ENCODE assay signal across 20 cellular contexts in the genomic region with DNA sequence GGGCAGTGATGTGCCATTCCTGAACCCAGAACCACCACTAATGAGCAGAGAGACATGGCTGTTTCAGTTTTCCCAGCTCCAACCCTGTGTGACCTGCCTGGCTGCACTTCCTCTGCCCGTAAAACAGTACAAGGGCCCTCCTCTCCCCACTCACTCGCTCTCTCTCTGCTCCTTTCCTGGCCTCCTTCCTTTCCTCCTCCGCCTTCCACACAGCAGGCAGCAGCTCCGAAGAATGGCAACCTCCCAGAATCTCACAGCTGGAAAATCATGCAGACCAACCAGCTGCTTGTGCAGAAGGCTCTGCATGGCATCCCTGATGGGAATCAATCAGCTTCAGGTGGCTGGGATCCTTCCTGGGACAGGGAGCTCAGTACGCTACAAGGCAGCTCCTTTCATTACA. TPM values are rescaled to one million over a fixed set of nuclear protein-coding genes. Genes with fewer than 3 reads are reported as not detected.
DNase-seq lines count a peak whose midpoint lies in the region; ATAC-seq, FAIRE-seq and TF ChIP-seq lines count a peak whose summit lies in the region.
"Had no signal": no experiment of that assay in that cellular context is flagged by ENCODE, and none has a peak within 500 bp of the region (broad histone marks: within the 10 kb centered on the region; RNA-seq: fewer than 3 reads in every experiment).

No MANE protein-coding gene starts in this region.

- H2BK5ac ChIP-seq in mesenchymal stem cell (ENCODE audit: low read depth, low read length, poor library complexity, severe bottlenecking), result no peak overlapping the region

- H3K27me3 ChIP-seq in liver (ENCODE audit: control insufficient read depth in 4 of 4, insufficient read depth in 4 of 4, low read length in 3 of 4) (peaks cover 0 to 2% (median under 1%) of the 10 kb centered on the region in 4 donors), HepG2 (ENCODE audit: control insufficient read depth in 1 of 2, insufficient read depth in 2 of 2, low read length in 2 of 2) (peaks cover 2 to 44% of the 10 kb centered on the region in 2 experiments; a peak in 4 of 5 replicates), mesenchymal stem cell (ENCODE audit: control insufficient read depth in 1 of 2, insufficient read depth in 1 of 2, low read length in 2 of 2) (peaks cover 14 to 59% of the 10 kb centered on the region in 2 experiments)

- no peak overlapping the region for H3K14ac ChIP-seq in mesenchymal stem cell (ENCODE audit: low read length in 2 of 2)

- no peak overlapping the region for H3K23ac ChIP-seq in mesenchymal stem cell (ENCODE audit: low read length in 2 of 2)

- H3K36me3 ChIP-seq in liver (ENCODE audit: control insufficient read depth in 4 of 4, insufficient read depth in 3 of 4, low read depth in 1 of 4, low read length in 3 of 4), result no peaks in the 10 kb centered on the region
- no peaks in the 10 kb centered on the region for H3K36me3 ChIP-seq in HepG2 (replicated peaks in 1 of 2; ENCODE audit: control insufficient read depth in 1 of 2, insufficient read depth in 2 of 2, low read length in 2 of 2)
- no peaks in the 10 kb centered on the region for H3K36me3 ChIP-seq in mesenchymal stem cell (ENCODE audit: control insufficient read depth in 1 of 2, insufficient read depth in 2 of 2, low read depth in 1 of 2, low read length in 2 of 2)
- H3K36me3 ChIP-seq: BLaER1 treated with 17β-estradiol and CSF1 and Interleukin-3, amounts not matched to agents 10 nM and 100 nM had no signal

- peak overlapping the region; percentile 29 for H4K91ac ChIP-seq in mesenchymal stem cell (ENCODE audit: low read length)

- H3K4me2 ChIP-seq in HepG2 (ENCODE audit: low read depth, low read length) (no peak overlapping the region), mesenchymal stem cell (ENCODE audit: low read length, poor library complexity, severe bottlenecking) (no peak overlapping the region)
- H3K4me2 ChIP-seq: BLaER1 treated with 17β-estradiol and CSF1 and Interleukin-3, amounts not matched to agents 10 nM and 100 nM; KMS-11 had no signal

- in situ Hi-C loops in HepG2 (cut with HindIII; ENCODE audit: extremely low pct_ligation_motif_present, low pct_unique_long_range_greater_than_20kb) (no loop called here), KBM-7 (cut with MboI; ENCODE audit: low pct_unique_long_range_greater_than_20kb, low sequenced_read_pairs) (no loop called here)

- H3K4me1 Mint-ChIP-seq in WTC11, result peaks cover 52% of the 10 kb centered on the region

- POLR2A ChIA-PET in HepG2 (lab: Yijun Ruan, JAX) (no interaction called here), WTC11 (lab: Charles Lee) (interaction anchor here (0.6 to 1.6 kb wide), 3 partner anchors 9 to 58 kb away, joined by 3 to 6 read pairs (median 3); no protein-coding TSS in a partner anchor)

- intact Hi-C loops in HepG2 (cut with micrococcal nuclease; ENCODE audit: unreplicated experiment), result no loop called here

- H3K18ac ChIP-seq in mesenchymal stem cell (ENCODE audit: low read depth in 1 of 2, low read length in 2 of 2), result no peak overlapping the region

- no peaks in the 10 kb centered on the region for H4K20me1 ChIP-seq in HepG2 (ENCODE audit: insufficient read depth, low read length)

- TF ChIP-seq EP300 in HepG2 (IDR thresholded peaks at IDR 0.05; ENCODE audit: low read depth in 2 of 2, low read length in 2 of 2) (no peak), HepG2 (CRISPR knock-in tag; IDR thresholded peaks at IDR 0.05; ENCODE audit: borderline replicate concordance) (no peak)

- no peak overlapping the region for H2AK5ac ChIP-seq in mesenchymal stem cell (ENCODE audit: low read length, severe bottlenecking)

- CTCF ChIA-PET in HepG2 (lab: Yijun Ruan, JAX; ENCODE audit: low intra/inter-chr PET ratio, low total read pairs) (no interaction called here), WTC11 (lab: Charles Lee) (interaction anchor here (0.7 to 1.9 kb wide), 5 partner anchors 25 to 79 kb away, joined by 4 to 9 read pairs (median 5); no protein-coding TSS in a partner anchor)

- peaks cover 6% of the 10 kb centered on the region; the same call in 1 of the 2 replicates for H3K27me3 Mint-ChIP-seq in WTC11 (ENCODE audit: low read depth)

- H3K4ac ChIP-seq in mesenchymal stem cell (ENCODE audit: low read depth in 1 of 2, low read length in 2 of 2), result no peak overlapping the region

- no peak for FAIRE-seq in HepG2 (lab: Jason Lieb, UNC)
- FAIRE-seq: D721Med, H54 had no signal

- no peaks in the 10 kb centered on the region for H3K36me3 Mint-ChIP-seq in WTC11
- H3K36me3 Mint-ChIP-seq: CD8-positive, alpha-beta T cell had no signal

- H3K27ac ChIP-seq in liver (ENCODE audit: low read depth in 1 of 2, low read length in 2 of 2) (no peak overlapping the region), HepG2 (ENCODE audit: extremely low read length, insufficient read depth, low read length) (no peak overlapping the region), mesenchymal stem cell (ENCODE audit: low read length, poor library complexity, severe bottlenecking) (no peak overlapping the region)
- H3K27ac ChIP-seq: BLaER1 treated with 17β-estradiol and CSF1 and Interleukin-3, amounts not matched to agents 10 nM and 100 nM; KMS-11 had no signal

- ATAC-seq in HepG2 (no peak), WTC11 (no peak)
- ATAC-seq: CD8-positive, alpha-beta T cell; SK-N-SH treated with all-trans-retinoic acid at 6 μM for 48 hours had no signal

- H2AFZ ChIP-seq in HepG2 (ENCODE audit: low read length), result no peak overlapping the region
- H2AFZ ChIP-seq in mesenchymal stem cell (ENCODE audit: low read depth, low read length), result no peak overlapping the region

- H4K8ac ChIP-seq in mesenchymal stem cell (ENCODE audit: low read length), result no peak overlapping the region

- H3K9me3 Mint-ChIP-seq in WTC11, result no peaks in the 10 kb centered on the region
- H3K9me3 Mint-ChIP-seq: CD8-positive, alpha-beta T cell had no signal

- H3K4me3 ChIP-seq in liver (ENCODE audit: low read depth in 1 of 3, low read length in 3 of 3), result no peak overlapping the region
- H3K4me3 ChIP-seq in HepG2 (replicated peaks in 1 of 3; ENCODE audit: insufficient read depth in 1 of 3, low read depth in 2 of 3, low read length in 3 of 3), result no peak overlapping the region
- no peak overlapping the region for H3K4me3 ChIP-seq in mesenchymal stem cell (ENCODE audit: insufficient read depth in 1 of 2, low read depth in 1 of 2, low read length in 2 of 2)
- H3K4me3 ChIP-seq: BLaER1 treated with 17β-estradiol and CSF1 and Interleukin-3, amounts not matched to agents 10 nM and 100 nM had no signal

- DNase-seq in HepG2 (ENCODE audit: low spot score), result no peak
- no peak for DNase-seq in WTC11 (ENCODE audit: low spot score)
- DNase-seq in mesenchymal stem cell, result no peak
- no peak for DNase-seq in KBM-7
- DNase-seq in activated CD4-positive, CD25-positive, alpha-beta regulatory T cell treated with anti-CD3 and anti-CD28 coated beads, Interleukin-2, amount 50 U/mL, for 72 hours, result no peak
- DNase-seq in COLO829 (ENCODE audit: low spot score), result no peak
- DNase-seq: CD8-positive, alpha-beta T cell; DMS79 treated with DMSO at 0.1 percent for 48 hours; NCI-H2029; NCI-H510A; NCI-H774; OCI-M1; SIG-M5 had no signal

- no peak overlapping the region for H3K27ac Mint-ChIP-seq in WTC11
- H3K27ac Mint-ChIP-seq: CD8-positive, alpha-beta T cell had no signal

- no peak overlapping the region for H2BK15ac ChIP-seq in mesenchymal stem cell (ENCODE audit: low read depth, poor library complexity, severe bottlenecking)

- TF ChIP-seq RAD21 in liver (IDR thresholded peaks at IDR 0.05) (no peak), HepG2 (CRISPR knock-in tag; IDR thresholded peaks at IDR 0.05) (no peak)

- no peaks in the 10 kb centered on the region for H3K9me3 ChIP-seq in liver (ENCODE audit: control insufficient read depth in 4 of 4, low read length in 3 of 4)
- H3K9me3 ChIP-seq in HepG2 (ENCODE audit: low read length), result no peaks in the 10 kb centered on the region
- no peaks in the 10 kb centered on the region for H3K9me3 ChIP-seq in mesenchymal stem cell (ENCODE audit: control insufficient read depth, low read length)
- H3K9me3 ChIP-seq: BLaER1 treated with 17β-estradiol and CSF1 and Interleukin-3, amounts not matched to agents 10 nM and 100 nM had no signal

- H3K79me2 ChIP-seq in HepG2 (ENCODE audit: insufficient read depth, low read length), result no peaks in the 10 kb centered on the region

- H3K4me3 Mint-ChIP-seq in WTC11, result no peak overlapping the region
- H3K4me3 Mint-ChIP-seq: CD8-positive, alpha-beta T cell had no signal

- TF ChIP-seq POLR2A in HepG2 (IDR thresholded peaks at IDR 0.05; ENCODE audit: insufficient read depth in 1 of 2, low read depth in 2 of 2, low read length in 2 of 2), result no peak

- 47% methylated on average over 5 of the region's 5 CpGs for WGBS in liver
- 18% methylated on average over 5 of the region's 5 CpGs for WGBS in HepG2 (ENCODE audit: low lambda C conversion rate)
- WGBS in mesenchymal stem cell, result 34% methylated on average over 5 of the region's 5 CpGs

- H2BK12ac ChIP-seq in mesenchymal stem cell (ENCODE audit: low read length in 2 of 2), result no peak overlapping the region

- no peaks in the 10 kb centered on the region for H3K4me1 ChIP-seq in liver (ENCODE audit: control insufficient read depth in 4 of 4, insufficient read depth in 4 of 4, low read length in 3 of 4)
- no peaks in the 10 kb centered on the region for H3K4me1 ChIP-seq in HepG2 (ENCODE audit: insufficient read depth, low read length)
- H3K4me1 ChIP-seq in mesenchymal stem cell (ENCODE audit: control insufficient read depth, insufficient read depth, low read depth, low read length), result no peaks in the 10 kb centered on the region

- no TSS peak for BruUV-seq in HepG2 (replicated peaks; lab: Mats Ljungman, UMichigan)

- no peaks in the 10 kb centered on the region for H3K79me1 ChIP-seq in mesenchymal stem cell (replicated peaks; ENCODE audit: low read length, poor library complexity, severe bottlenecking)

- no peak for TF ChIP-seq CTCF in liver (IDR thresholded peaks at IDR 0.05; ENCODE audit: low read depth, low read length, missing input control)
- no peak for TF ChIP-seq CTCF in HepG2 (CRISPR knock-in tag; IDR thresholded peaks at IDR 0.05)
- no peak for TF ChIP-seq CTCF in WTC11 (IDR thresholded peaks at IDR 0.05)

- H3K9ac ChIP-seq in liver (ENCODE audit: low read depth in 1 of 2, low read length in 2 of 2), result no peak overlapping the region
- H3K9ac ChIP-seq in HepG2 (ENCODE audit: insufficient read depth, low read depth, low read length), result no peak overlapping the region
- no peak overlapping the region for H3K9ac ChIP-seq in mesenchymal stem cell (ENCODE audit: low read length)
- H3K9ac ChIP-seq: BLaER1 treated with 17β-estradiol and CSF1 and Interleukin-3, amounts not matched to agents 10 nM and 100 nM; KMS-11 had no signal

- H2BK120ac ChIP-seq in mesenchymal stem cell (ENCODE audit: low read depth, low read length), result no peak overlapping the region

RNA-seq across cellular contexts. Expression of a gene that starts 27.3 kb away (rescaled TPM):
- total RNA-seq in liver (1 to 10 TPM in 1 of 2 donors, under 1 TPM in 1; 0.25 to 1.2 TPM), HepG2 (2016; rRNA removed; fragmentation: Illumina TruSeq; extraction: Trizol) (not detected in 2 replicates), WTC11 (2021) (1.2 to 2.3 TPM (median 2.0 TPM) in 3 replicates)
- polyA plus RNA-seq in liver (under 1 TPM in 1 of 2 donors, not detected in 1; 0.46 TPM), HepG2 (2011; rRNA removed) (0.01 TPM in 1 of 2 replicates, not detected in the other)
- total RNA-seq in HepG2 (2016; cell fraction: cytosol; rRNA removed; fragmentation: Illumina TruSeq; extraction: Trizol; ENCODE audit: low read depth), result not detected in 2 replicates
- not detected in 2 replicates for total RNA-seq in HepG2 (2016; cell fraction: insoluble cytoplasmic fraction; rRNA removed; fragmentation: Illumina TruSeq; extraction: Trizol)
- not detected in 2 replicates for total RNA-seq in HepG2 (2016; cell fraction: membrane; rRNA removed; fragmentation: Illumina TruSeq; extraction: Trizol)
- total RNA-seq in HepG2 (2016; cell fraction: nucleus; rRNA removed; fragmentation: Illumina TruSeq; extraction: Trizol), result not detected in 2 replicates
- polyA plus RNA-seq in HepG2 (2011; cell fraction: cytosol; rRNA removed), result not detected in 2 replicates
- polyA plus RNA-seq in HepG2 (2011; cell fraction: nucleus; rRNA removed), result not detected in 2 replicates
- not detected in 2 replicates for polyA plus RNA-seq in HepG2 (2012)
- polyA plus RNA-seq in HepG2 (2016; cell fraction: cytosol; fragmentation: Illumina TruSeq; extraction: Trizol; ENCODE audit: low read depth), result not detected in 2 replicates
- polyA plus RNA-seq in HepG2 (2016; cell fraction: insoluble cytoplasmic fraction; fragmentation: Illumina TruSeq; extraction: Trizol; ENCODE audit: low read depth), result not detected in 2 replicates
- polyA plus RNA-seq in HepG2 (2016; cell fraction: membrane; fragmentation: Illumina TruSeq; extraction: Trizol; ENCODE audit: low read depth), result not detected in 2 replicates
- polyA plus RNA-seq in HepG2 (2016; cell fraction: nucleus; fragmentation: Illumina TruSeq; extraction: Trizol; ENCODE audit: insufficient read depth, low read depth), result not detected in 2 replicates
- polyA minus RNA-seq in HepG2 (2011; rRNA and poly(A)+ RNA removed; ENCODE audit: low replicate concordance), result not detected in 2 replicates
- not detected in 2 replicates for polyA minus RNA-seq in HepG2 (2011; cell fraction: cytosol; rRNA and poly(A)+ RNA removed)
- polyA minus RNA-seq in HepG2 (2011; cell fraction: nucleus; rRNA and poly(A)+ RNA removed), result not detected in 2 replicates
- polyA plus RNA-seq in mesenchymal stem cell (2013, experiment 1 of 2), result not detected
- not detected for polyA plus RNA-seq in mesenchymal stem cell (2013, experiment 2 of 2)
- total RNA-seq: CD8-positive, alpha-beta T cell; RPMI7951 had no signal
